In the genomic region with DNA sequence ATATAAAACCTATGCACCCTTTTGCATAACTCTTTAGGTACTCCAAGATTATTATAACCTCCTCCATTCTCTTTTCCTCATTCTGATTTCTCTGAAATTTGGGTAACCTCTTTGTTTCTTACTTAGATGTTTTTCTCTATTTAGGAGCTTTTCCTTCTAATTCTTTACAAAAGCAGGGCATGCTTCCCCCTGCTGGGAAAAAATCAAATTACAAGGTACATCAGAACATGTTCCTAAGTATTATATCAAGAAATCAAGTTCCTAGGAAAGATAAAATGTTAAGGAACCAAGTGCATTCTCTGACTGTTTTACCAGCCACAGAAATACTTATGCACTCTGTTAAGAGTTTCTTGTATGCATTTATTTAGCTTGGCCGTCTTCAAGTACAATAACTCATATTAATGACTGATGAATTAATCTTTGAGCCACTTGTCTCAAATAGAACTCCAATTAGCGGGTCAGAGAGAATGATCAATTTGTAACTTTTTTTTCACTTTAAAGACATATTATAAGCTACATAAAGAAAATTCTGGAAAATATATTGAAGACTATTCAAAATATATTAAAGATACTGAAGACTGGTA, we compare ENCODE assay signal across 1 cellular context.
TF ChIP-seq lines count a peak whose summit lies in the region.

No MANE protein-coding gene starts in this region.

TF ChIP-seq in WTC11, 78 proteins besides CTCF, POLR2A, EP300 and RAD21 (continued from another document):
- TF ChIP-seq, protein P1, sequence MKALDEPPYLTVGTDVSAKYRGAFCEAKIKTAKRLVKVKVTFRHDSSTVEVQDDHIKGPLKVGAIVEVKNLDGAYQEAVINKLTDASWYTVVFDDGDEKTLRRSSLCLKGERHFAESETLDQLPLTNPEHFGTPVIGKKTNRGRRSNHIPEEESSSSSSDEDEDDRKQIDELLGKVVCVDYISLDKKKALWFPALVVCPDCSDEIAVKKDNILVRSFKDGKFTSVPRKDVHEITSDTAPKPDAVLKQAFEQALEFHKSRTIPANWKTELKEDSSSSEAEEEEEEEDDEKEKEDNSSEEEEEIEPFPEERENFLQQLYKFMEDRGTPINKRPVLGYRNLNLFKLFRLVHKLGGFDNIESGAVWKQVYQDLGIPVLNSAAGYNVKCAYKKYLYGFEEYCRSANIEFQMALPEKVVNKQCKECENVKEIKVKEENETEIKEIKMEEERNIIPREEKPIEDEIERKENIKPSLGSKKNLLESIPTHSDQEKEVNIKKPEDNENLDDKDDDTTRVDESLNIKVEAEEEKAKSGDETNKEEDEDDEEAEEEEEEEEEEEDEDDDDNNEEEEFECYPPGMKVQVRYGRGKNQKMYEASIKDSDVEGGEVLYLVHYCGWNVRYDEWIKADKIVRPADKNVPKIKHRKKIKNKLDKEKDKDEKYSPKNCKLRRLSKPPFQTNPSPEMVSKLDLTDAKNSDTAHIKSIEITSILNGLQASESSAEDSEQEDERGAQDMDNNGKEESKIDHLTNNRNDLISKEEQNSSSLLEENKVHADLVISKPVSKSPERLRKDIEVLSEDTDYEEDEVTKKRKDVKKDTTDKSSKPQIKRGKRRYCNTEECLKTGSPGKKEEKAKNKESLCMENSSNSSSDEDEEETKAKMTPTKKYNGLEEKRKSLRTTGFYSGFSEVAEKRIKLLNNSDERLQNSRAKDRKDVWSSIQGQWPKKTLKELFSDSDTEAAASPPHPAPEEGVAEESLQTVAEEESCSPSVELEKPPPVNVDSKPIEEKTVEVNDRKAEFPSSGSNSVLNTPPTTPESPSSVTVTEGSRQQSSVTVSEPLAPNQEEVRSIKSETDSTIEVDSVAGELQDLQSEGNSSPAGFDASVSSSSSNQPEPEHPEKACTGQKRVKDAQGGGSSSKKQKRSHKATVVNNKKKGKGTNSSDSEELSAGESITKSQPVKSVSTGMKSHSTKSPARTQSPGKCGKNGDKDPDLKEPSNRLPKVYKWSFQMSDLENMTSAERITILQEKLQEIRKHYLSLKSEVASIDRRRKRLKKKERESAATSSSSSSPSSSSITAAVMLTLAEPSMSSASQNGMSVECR (CRISPR knock-in tag; IDR thresholded peaks at IDR 0.05; ENCODE audit: borderline replicate concordance), result no peak
- TF ChIP-seq TEAD1 (CRISPR knock-in tag; IDR thresholded peaks at IDR 0.05), result no peak
- TF ChIP-seq, protein P2, sequence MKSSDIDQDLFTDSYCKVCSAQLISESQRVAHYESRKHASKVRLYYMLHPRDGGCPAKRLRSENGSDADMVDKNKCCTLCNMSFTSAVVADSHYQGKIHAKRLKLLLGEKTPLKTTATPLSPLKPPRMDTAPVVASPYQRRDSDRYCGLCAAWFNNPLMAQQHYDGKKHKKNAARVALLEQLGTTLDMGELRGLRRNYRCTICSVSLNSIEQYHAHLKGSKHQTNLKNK (CRISPR knock-in tag; IDR thresholded peaks at IDR 0.05), result no peak
- TF ChIP-seq JAZF1 (CRISPR knock-in tag; IDR thresholded peaks at IDR 0.05), result no peak
- TF ChIP-seq RELA (CRISPR knock-in tag; IDR thresholded peaks at IDR 0.05; ENCODE audit: borderline replicate concordance), result no peak
- no peak for TF ChIP-seq FOXK1 (CRISPR knock-in tag; IDR thresholded peaks at IDR 0.05)
